In genomic region chr3:66276705-66277274, GRCh38 we compare ENCODE assay signal across 9 cellular contexts. TPM values are rescaled to one million over a fixed set of nuclear protein-coding genes. Genes with fewer than 3 reads are reported as not detected.
DNase-seq lines count a peak whose midpoint lies in the region; ATAC-seq and TF ChIP-seq lines count a peak whose summit lies in the region.
"Had no signal": no experiment of that assay in that cellular context is flagged by ENCODE, and none has a peak within 500 bp of the region (broad histone marks: within the 10 kb centered on the region; RNA-seq: fewer than 3 reads in every experiment).

No MANE protein-coding gene starts in this region.

- no peaks in the 10 kb centered on the region for H3K27me3 ChIP-seq in SJCRH30
- H3K27me3 ChIP-seq: BLaER1 had no signal

- no peak overlapping the region for H3K27ac ChIP-seq in SJCRH30
- H3K27ac ChIP-seq: BLaER1 had no signal

- no peak overlapping the region for H3K4me3 ChIP-seq in Jurkat, Clone E6-1 (ENCODE audit: low read length)
- no peak overlapping the region for H3K4me3 ChIP-seq in SJCRH30
- H3K4me3 ChIP-seq: BLaER1 had no signal

- H3K9me3 ChIP-seq in SJCRH30 (replicated peaks), result no peaks in the 10 kb centered on the region
- H3K9me3 ChIP-seq: BLaER1 had no signal

- H3K9me3 Mint-ChIP-seq in activated naive CD8-positive, alpha-beta T cell treated with anti-CD3 and anti-CD28 coated beads for 36 hours, result peaks cover 1% of the 10 kb centered on the region
- H3K9me3 Mint-ChIP-seq in glutamatergic neuron (ENCODE audit: unreplicated experiment), result no peaks in the 10 kb centered on the region

- H3K36me3 Mint-ChIP-seq in activated naive CD8-positive, alpha-beta T cell treated with anti-CD3 and anti-CD28 coated beads for 36 hours, result peaks cover 19% of the 10 kb centered on the region
- no peaks in the 10 kb centered on the region for H3K36me3 Mint-ChIP-seq in glutamatergic neuron (ENCODE audit: unreplicated experiment)

- TF ChIP-seq CTCF in glutamatergic neuron (IDR thresholded peaks at IDR 0.05; ENCODE audit: partially characterized antibody, unreplicated experiment), result peak; percentile 78

- DNase-seq in DMS53 (lab: John Stamatoyannopoulos, UW), result peak; percentile 58
- DNase-seq in DMS53 treated with DMSO at 0.1 percent for 48 hours (lab: John Stamatoyannopoulos, UW; ENCODE audit: unreplicated experiment), result no peak
- DNase-seq in Jurkat, Clone E6-1 (ENCODE audit: low read depth, low spot score), result peak; percentile 85
- peak; percentile 42 to 74 for DNase-seq in SJCRH30
- DNase-seq in activated naive CD8-positive, alpha-beta T cell treated with anti-CD3 and anti-CD28 coated beads for 36 hours, result peak; percentile 34
- DNase-seq in glutamatergic neuron, result peak; percentile 58
- peak; percentile 77 for DNase-seq in putamen (ENCODE audit: low spot score)

- ATAC-seq in HG03139 (IDR thresholded peaks at IDR 0.05; ENCODE audit: unreplicated experiment), result no peak

- H3K27ac Mint-ChIP-seq in activated naive CD8-positive, alpha-beta T cell treated with anti-CD3 and anti-CD28 coated beads for 36 hours, result no peak overlapping the region
- H3K27ac Mint-ChIP-seq in glutamatergic neuron (ENCODE audit: unreplicated experiment), result no peak overlapping the region

- peaks cover 25% of the 10 kb centered on the region for H3K4me1 Mint-ChIP-seq in activated naive CD8-positive, alpha-beta T cell treated with anti-CD3 and anti-CD28 coated beads for 36 hours
- H3K4me1 Mint-ChIP-seq in glutamatergic neuron (ENCODE audit: low read depth, unreplicated experiment), result no peaks in the 10 kb centered on the region

- no peaks in the 10 kb centered on the region for H3K36me3 ChIP-seq in SJCRH30
- H3K36me3 ChIP-seq: BLaER1 had no signal

- H3K27me3 Mint-ChIP-seq in activated naive CD8-positive, alpha-beta T cell treated with anti-CD3 and anti-CD28 coated beads for 36 hours, result no peaks in the 10 kb centered on the region
- H3K27me3 Mint-ChIP-seq in glutamatergic neuron (ENCODE audit: unreplicated experiment), result no peaks in the 10 kb centered on the region

- no peak overlapping the region for H3K4me3 Mint-ChIP-seq in activated naive CD8-positive, alpha-beta T cell treated with anti-CD3 and anti-CD28 coated beads for 36 hours
- H3K4me3 Mint-ChIP-seq in glutamatergic neuron (ENCODE audit: unreplicated experiment), result no peak overlapping the region

- peaks cover 6% of the 10 kb centered on the region for H3K4me1 ChIP-seq in SJCRH30
- H3K4me1 ChIP-seq: BLaER1 had no signal

RNA-seq across cellular contexts. Expression of gene SLC25A26, which starts 56.0 kb away (rescaled TPM):
- polyA plus RNA-seq in Jurkat, Clone E6-1 (2012; ENCODE audit: insufficient read depth, insufficient read length), result 40.5 TPM
- 16.7 and 18.4 TPM in 2 replicates for total RNA-seq in SJCRH30 (2014; rRNA removed; shearing (Covaris generic))
- total RNA-seq in activated naive CD8-positive, alpha-beta T cell treated with anti-CD3 and anti-CD28 coated beads for 36 hours, result 10 to 100 TPM; 24.4 to 25.2 TPM
- 12.7 TPM for total RNA-seq in glutamatergic neuron (ENCODE audit: unreplicated experiment)
